ENCODE assay signal across 1 cellular context in the genomic region with DNA sequence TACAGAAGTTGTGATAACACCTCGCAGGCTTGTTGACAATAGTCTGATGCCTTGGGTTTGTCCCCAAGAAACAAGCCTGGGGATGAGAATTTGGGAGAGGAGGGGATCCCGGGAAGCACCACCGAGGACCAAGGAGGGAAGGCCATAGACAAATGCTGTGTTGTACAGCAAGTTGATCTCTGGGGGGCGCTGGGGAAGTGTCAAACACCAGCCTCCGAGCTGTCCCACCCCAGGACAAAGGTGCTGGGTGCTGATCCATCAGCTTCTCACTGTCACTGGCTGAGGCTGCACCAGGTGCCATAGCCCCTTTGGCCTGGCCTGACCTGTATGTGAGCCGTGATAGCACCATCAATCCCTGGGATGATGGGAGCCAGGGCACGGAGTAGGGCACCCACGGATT.
TF ChIP-seq lines count a peak whose summit lies in the region.

No MANE protein-coding gene starts in this region.

TF ChIP-seq in Ishikawa, 13 proteins besides CTCF, POLR2A, EP300 and RAD21 (continued from another document):
- TF ChIP-seq MAX (IDR thresholded peaks at IDR 0.05) (no peak), TEAD4 (IDR thresholded peaks at IDR 0.05) (no peak), USF1 (IDR thresholded peaks at IDR 0.05) (no peak), FOXM1 (IDR thresholded peaks at IDR 0.05; ENCODE audit: borderline replicate concordance, low read depth) (no peak), EGR1 (IDR thresholded peaks at IDR 0.05) (no peak), CREB1 (IDR thresholded peaks at IDR 0.05; ENCODE audit: low read depth) (no peak), CEBPB (IDR thresholded peaks at IDR 0.05) (no peak), YY1 (IDR thresholded peaks at IDR 0.05; ENCODE audit: low read depth) (no peak), TAF1 (IDR thresholded peaks at IDR 0.05; ENCODE audit: low read depth) (no peak), NFIC (IDR thresholded peaks at IDR 0.05) (no peak)
- TF ChIP-seq, protein P1, sequence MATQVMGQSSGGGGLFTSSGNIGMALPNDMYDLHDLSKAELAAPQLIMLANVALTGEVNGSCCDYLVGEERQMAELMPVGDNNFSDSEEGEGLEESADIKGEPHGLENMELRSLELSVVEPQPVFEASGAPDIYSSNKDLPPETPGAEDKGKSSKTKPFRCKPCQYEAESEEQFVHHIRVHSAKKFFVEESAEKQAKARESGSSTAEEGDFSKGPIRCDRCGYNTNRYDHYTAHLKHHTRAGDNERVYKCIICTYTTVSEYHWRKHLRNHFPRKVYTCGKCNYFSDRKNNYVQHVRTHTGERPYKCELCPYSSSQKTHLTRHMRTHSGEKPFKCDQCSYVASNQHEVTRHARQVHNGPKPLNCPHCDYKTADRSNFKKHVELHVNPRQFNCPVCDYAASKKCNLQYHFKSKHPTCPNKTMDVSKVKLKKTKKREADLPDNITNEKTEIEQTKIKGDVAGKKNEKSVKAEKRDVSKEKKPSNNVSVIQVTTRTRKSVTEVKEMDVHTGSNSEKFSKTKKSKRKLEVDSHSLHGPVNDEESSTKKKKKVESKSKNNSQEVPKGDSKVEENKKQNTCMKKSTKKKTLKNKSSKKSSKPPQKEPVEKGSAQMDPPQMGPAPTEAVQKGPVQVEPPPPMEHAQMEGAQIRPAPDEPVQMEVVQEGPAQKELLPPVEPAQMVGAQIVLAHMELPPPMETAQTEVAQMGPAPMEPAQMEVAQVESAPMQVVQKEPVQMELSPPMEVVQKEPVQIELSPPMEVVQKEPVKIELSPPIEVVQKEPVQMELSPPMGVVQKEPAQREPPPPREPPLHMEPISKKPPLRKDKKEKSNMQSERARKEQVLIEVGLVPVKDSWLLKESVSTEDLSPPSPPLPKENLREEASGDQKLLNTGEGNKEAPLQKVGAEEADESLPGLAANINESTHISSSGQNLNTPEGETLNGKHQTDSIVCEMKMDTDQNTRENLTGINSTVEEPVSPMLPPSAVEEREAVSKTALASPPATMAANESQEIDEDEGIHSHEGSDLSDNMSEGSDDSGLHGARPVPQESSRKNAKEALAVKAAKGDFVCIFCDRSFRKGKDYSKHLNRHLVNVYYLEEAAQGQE (IDR thresholded peaks at IDR 0.05; ENCODE audit: low read depth), result no peak
